ENCODE assay signal across 2 cellular contexts in the genomic region with DNA sequence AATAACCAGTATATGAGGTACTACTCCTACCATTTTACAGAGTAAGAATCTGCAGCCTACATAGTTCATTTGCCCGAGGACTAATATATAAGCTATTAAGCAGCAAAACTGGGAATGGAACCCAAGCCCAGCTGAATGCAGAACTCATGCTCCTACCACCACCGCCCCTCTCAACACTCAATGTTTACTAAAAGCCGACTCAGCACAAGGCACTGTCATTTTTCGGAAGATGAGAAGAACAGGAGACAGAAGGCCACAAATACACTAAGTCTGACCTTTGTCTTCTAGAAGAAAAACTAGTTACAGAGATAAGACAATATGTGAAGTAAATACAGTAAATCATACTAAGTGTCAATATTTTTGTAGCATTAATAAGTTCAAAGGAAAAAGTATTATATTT.
A peak's percentile ranks its signal among the peaks of the same experiment; 100 is the strongest.
TF ChIP-seq lines count a peak whose summit lies in the region.

No MANE protein-coding gene starts in this region.

TF ChIP-seq in A549, 52 proteins besides CTCF, POLR2A, EP300 and RAD21 (continued from another document):
- TF ChIP-seq MAFK (IDR thresholded peaks at IDR 0.05; ENCODE audit: partially characterized antibody), result peak; percentile 83

TF ChIP-seq in IMR-90, 13 proteins besides CTCF, POLR2A, EP300 and RAD21 (continued from another document):
- TF ChIP-seq, protein P1, sequence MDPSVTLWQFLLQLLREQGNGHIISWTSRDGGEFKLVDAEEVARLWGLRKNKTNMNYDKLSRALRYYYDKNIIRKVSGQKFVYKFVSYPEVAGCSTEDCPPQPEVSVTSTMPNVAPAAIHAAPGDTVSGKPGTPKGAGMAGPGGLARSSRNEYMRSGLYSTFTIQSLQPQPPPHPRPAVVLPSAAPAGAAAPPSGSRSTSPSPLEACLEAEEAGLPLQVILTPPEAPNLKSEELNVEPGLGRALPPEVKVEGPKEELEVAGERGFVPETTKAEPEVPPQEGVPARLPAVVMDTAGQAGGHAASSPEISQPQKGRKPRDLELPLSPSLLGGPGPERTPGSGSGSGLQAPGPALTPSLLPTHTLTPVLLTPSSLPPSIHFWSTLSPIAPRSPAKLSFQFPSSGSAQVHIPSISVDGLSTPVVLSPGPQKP (IDR thresholded peaks at IDR 0.05; ENCODE audit: borderline replicate concordance, low read depth, low read length), result no peak
- TF ChIP-seq RCOR1 (IDR thresholded peaks at IDR 0.05; ENCODE audit: insufficient replicate concordance, low read length) (no peak), BHLHE40 (IDR thresholded peaks at IDR 0.05; ENCODE audit: low read depth, low read length) (no peak), MXI1 (IDR thresholded peaks at IDR 0.05; ENCODE audit: borderline replicate concordance, low read depth, low read length) (no peak)
